In genomic region chr9:128688501-128689292, GRCh38 we compare ENCODE assay signal across 7 cellular contexts. TPM values are rescaled to one million over a fixed set of nuclear protein-coding genes. Genes with fewer than 3 reads are reported as not detected.
DNase-seq lines count a peak whose midpoint lies in the region; ATAC-seq and TF ChIP-seq lines count a peak whose summit lies in the region.

A gene with protein sequence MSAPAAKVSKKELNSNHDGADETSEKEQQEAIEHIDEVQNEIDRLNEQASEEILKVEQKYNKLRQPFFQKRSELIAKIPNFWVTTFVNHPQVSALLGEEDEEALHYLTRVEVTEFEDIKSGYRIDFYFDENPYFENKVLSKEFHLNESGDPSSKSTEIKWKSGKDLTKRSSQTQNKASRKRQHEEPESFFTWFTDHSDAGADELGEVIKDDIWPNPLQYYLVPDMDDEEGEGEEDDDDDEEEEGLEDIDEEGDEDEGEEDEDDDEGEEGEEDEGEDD (plus strand): TSS chr9:128689222. CDS start chr9:128689583, 361 bp downstream.

- H3K4me3 ChIP-seq in iPS DF 6.9 (ENCODE audit: low read length) (peak within 1 kb of the TSS; percentile 44), skeletal muscle cell (ENCODE audit: low read depth, low read length) (peak within 1 kb of the TSS; percentile 94)

- H3K4me1 Mint-ChIP-seq in brain: peaks cover 51% of the 10 kb centered on the region

- H3K36me3 Mint-ChIP-seq in brain: peaks cover 31% of the 10 kb centered on the region

- H3K36me3 ChIP-seq in iPS DF 6.9 (ENCODE audit: control insufficient read depth, insufficient read depth, low read length): peaks cover 17% of the 10 kb centered on the region

- H3K27me3 ChIP-seq in iPS DF 6.9 (ENCODE audit: control insufficient read depth, insufficient read depth, low read length): no peaks in the 10 kb centered on the region

- peaks cover 4% of the 10 kb centered on the region for H3K27me3 Mint-ChIP-seq in brain

- DNase-seq in NCI-H2107 treated with DMSO at 0.1 percent for 48 hours (lab: John Stamatoyannopoulos, UW; ENCODE audit: unreplicated experiment) (peak; percentile 67), UCSD-AML1 (lab: John Stamatoyannopoulos, UW; ENCODE audit: unreplicated experiment) (peak; percentile 98), iPS DF 6.9 (ENCODE audit: low read depth, low spot score) (peak; percentile 71), skeletal muscle cell (ENCODE audit: low read depth) (peak; percentile 77)

- H3K4me1 ChIP-seq in iPS DF 6.9 (ENCODE audit: control insufficient read depth, insufficient read depth, low read length): 0 out of 2 replicates have a peak, but pooled peaks cover 4% of the 10 kb centered on the region

- no CpG with 5 or more reads among the region's 93 CpGs for WGBS in iPS DF 6.9 (ENCODE audit: insufficient coverage, insufficient read length)

- peak within 1 kb of the TSS; percentile 83 to 98 (median 91) for H3K4me3 Mint-ChIP-seq in brain

- H3K27ac ChIP-seq in iPS DF 6.9 (ENCODE audit: low read length): peak within 1 kb of the TSS; percentile 8

- no peak for TF ChIP-seq CTCF in brain (conservative IDR thresholded peaks at IDR 0.05)

- no peaks in the 10 kb centered on the region for H3K9me3 ChIP-seq in iPS DF 6.9 (ENCODE audit: control insufficient read depth, insufficient read depth, low read length)

- peak within 1 kb of the TSS; percentile 92 to 98 (median 96) for H3K27ac Mint-ChIP-seq in brain

- H3K9me3 Mint-ChIP-seq in brain: peaks cover 0 to 2% (median 0%) of the 10 kb centered on the region in 5 experiments

- ATAC-seq in GM18519 (IDR thresholded peaks at IDR 0.05; ENCODE audit: low FRiP score, unreplicated experiment) (peak; percentile 79), HG03064 (IDR thresholded peaks at IDR 0.05; ENCODE audit: low read depth, unreplicated experiment) (peak; percentile 51)

RNA-seq across cellular contexts. Expression of the gene that starts here (rescaled TPM):
- polyA plus RNA-seq in brain (ENCODE audit: insufficient read depth, low read depth, low replicate concordance): 527 TPM

Comparison
In these comparisons a context has a peak if more than half of its experiments do, and no peak if none do; other contexts are left out.
1. Peak in every context shown above with its lines: DNase-seq, ATAC-seq, H3K4me3 ChIP-seq and H3K27ac ChIP-seq.